ENCODE assay signal across 11 cellular contexts in the genomic region with DNA sequence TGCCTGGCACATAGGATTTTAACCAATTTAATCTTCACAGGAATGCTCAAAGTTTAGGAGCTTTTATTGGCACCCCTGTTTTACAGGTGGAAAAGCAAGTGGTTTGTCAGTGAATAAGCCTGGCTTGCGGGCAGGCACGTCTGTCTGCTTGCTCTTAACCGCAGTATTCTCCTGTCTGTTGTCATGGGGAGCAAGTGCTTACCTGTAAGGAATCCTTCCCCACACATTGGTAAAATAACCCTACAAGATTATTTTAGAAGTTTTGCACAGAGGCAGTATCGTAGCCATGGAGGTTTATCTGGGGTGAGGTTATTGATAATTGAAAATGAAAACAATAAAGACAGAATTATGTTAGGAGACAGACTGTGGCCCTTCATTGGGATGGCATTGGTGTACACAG.
DNase-seq lines count a peak whose midpoint lies in the region; ATAC-seq and TF ChIP-seq lines count a peak whose summit lies in the region.
"Had no signal": no experiment of that assay in that cellular context is flagged by ENCODE, and none has a peak within 500 bp of the region (broad histone marks: within the 10 kb centered on the region; RNA-seq: fewer than 3 reads in every experiment).

No MANE protein-coding gene starts in this region.

- intact Hi-C loops in PC-9 (cut with micrococcal nuclease; ENCODE audit: unreplicated experiment) = loop anchor here (1.0 kb wide), 1 partner anchor 41 kb away; no protein-coding TSS in a partner anchor
- intact Hi-C loops in testis (cut with DNase I; ENCODE audit: low total_unique reads) = no loop called here

- H3K4ac ChIP-seq in trophoblast cell (ENCODE audit: low read depth, low read length) = no peak overlapping the region

- H3K79me2 ChIP-seq in PC-9 (ENCODE audit: low read depth) = peaks cover 85% of the 10 kb centered on the region
- H3K79me2 ChIP-seq in trophoblast cell (ENCODE audit: control insufficient read depth, insufficient read depth, low read length, poor library complexity) = no peaks in the 10 kb centered on the region

- peaks cover 60% of the 10 kb centered on the region for H3K27me3 Mint-ChIP-seq in T-helper 2 cell treated with Interferon-gamma antibody and Interleukin-4, amounts not matched to agents 5 μg/mL and 100 μg/mL, for 36 hours (ENCODE audit: low read depth)

- no peak overlapping the region for H3K23ac ChIP-seq in trophoblast cell (ENCODE audit: low read length)

- H3K9me3 ChIP-seq in PC-9 (ENCODE audit: insufficient read depth, low read depth) = no peaks in the 10 kb centered on the region
- H3K9me3 ChIP-seq in trophoblast cell (ENCODE audit: insufficient read depth, low read depth, low read length) = peaks cover 2% of the 10 kb centered on the region
- H3K9me3 ChIP-seq in testis = no peaks in the 10 kb centered on the region
- H3K9me3 ChIP-seq: body of pancreas, upper lobe of left lung had no signal

- peaks cover 48% of the 10 kb centered on the region for H3K4me1 ChIP-seq in PC-9 (replicated peaks; ENCODE audit: insufficient read depth)
- peaks cover 10 to 16% of the 10 kb centered on the region in 2 experiments for H3K4me1 ChIP-seq in trophoblast cell (ENCODE audit: control insufficient read depth in 1 of 2, insufficient read depth in 2 of 2, low read length in 2 of 2)
- H3K4me1 ChIP-seq in testis = peaks cover 4% of the 10 kb centered on the region

- H4K8ac ChIP-seq in trophoblast cell (ENCODE audit: low read depth, low read length) = no peak overlapping the region

- H3K79me1 ChIP-seq in trophoblast cell (ENCODE audit: low read length) = no peaks in the 10 kb centered on the region

- WGBS in trophoblast cell (ENCODE audit: extremely low coverage, insufficient coverage, insufficient read length) = no CpG with 5 or more reads among the region's 4 CpGs
- 79 to 85% methylated on average over 4 of the region's 4 CpGs for WGBS in testis, 2 donors

- H3F3A ChIP-seq in PC-9 (ENCODE audit: insufficient read depth, low read depth) = peaks cover 37% of the 10 kb centered on the region; the same call in 1 of the 2 replicates

- no peak overlapping the region for H2BK12ac ChIP-seq in trophoblast cell (ENCODE audit: low read length)

- H3K27ac ChIP-seq in PC-9 = no peak overlapping the region; the same call in 1 of the 2 replicates
- no peak overlapping the region for H3K27ac ChIP-seq in trophoblast cell (ENCODE audit: low read depth, low read length)
- no peak overlapping the region for H3K27ac ChIP-seq in testis
- H3K27ac ChIP-seq: body of pancreas, upper lobe of left lung had no signal

- H3K4me1 Mint-ChIP-seq in T-helper 2 cell treated with Interferon-gamma antibody and Interleukin-4, amounts not matched to agents 5 μg/mL and 100 μg/mL, for 36 hours (ENCODE audit: low read depth) = no peaks in the 10 kb centered on the region

- H3K4me2 ChIP-seq in PC-9 (peak overlapping the region; percentile 55), trophoblast cell (ENCODE audit: low read length) (peak overlapping the region; percentile 40)

- no peaks in the 10 kb centered on the region for H3K9me2 ChIP-seq in PC-9 (ENCODE audit: insufficient read depth)

- peak overlapping the region; percentile 29; the same call in 1 of the 2 replicates for H3K4me3 ChIP-seq in PC-9
- no peak overlapping the region for H3K4me3 ChIP-seq in epithelial cell of esophagus (ENCODE audit: low read length)
- H3K4me3 ChIP-seq in trophoblast cell (ENCODE audit: low read depth, low read length) = no peak overlapping the region
- no peak overlapping the region for H3K4me3 ChIP-seq in testis
- H3K4me3 ChIP-seq: body of pancreas had no signal

- POLR2A ChIA-PET in PC-9 (lab: Charles Lee; ENCODE audit: unreplicated experiment) = no interaction called here

- H3K9me3 Mint-ChIP-seq in T-helper 2 cell treated with Interferon-gamma antibody and Interleukin-4, amounts not matched to agents 5 μg/mL and 100 μg/mL, for 36 hours = no peaks in the 10 kb centered on the region

- TF ChIP-seq CTCF in PC-9 (conservative IDR thresholded peaks at IDR 0.05) (no peak), epithelial cell of esophagus (IDR thresholded peaks at IDR 0.05; ENCODE audit: insufficient read depth, low read depth, low read length, missing control alignments) (no peak), testis (IDR thresholded peaks at IDR 0.05) (no peak)

- H3K27me3 ChIP-seq in PC-9 (ENCODE audit: insufficient read depth, low read depth) (no peaks in the 10 kb centered on the region), trophoblast cell (ENCODE audit: insufficient read depth, low read length) (peaks cover 19% of the 10 kb centered on the region), testis (no peaks in the 10 kb centered on the region)
- H3K27me3 ChIP-seq: body of pancreas had no signal

- H2BK5ac ChIP-seq in trophoblast cell (ENCODE audit: low read depth, low read length, poor library complexity) = no peak overlapping the region

- no peak overlapping the region for H3K27ac Mint-ChIP-seq in T-helper 2 cell treated with Interferon-gamma antibody and Interleukin-4, amounts not matched to agents 5 μg/mL and 100 μg/mL, for 36 hours

- no peak overlapping the region for H3K9ac ChIP-seq in trophoblast cell (ENCODE audit: low read length)

- no peak for TF ChIP-seq POLR2A in testis (IDR thresholded peaks at IDR 0.05)

- H3K36me3 ChIP-seq in PC-9 (ENCODE audit: low read depth) (no peaks in the 10 kb centered on the region), trophoblast cell (ENCODE audit: control insufficient read depth in 1 of 2, insufficient read depth in 2 of 2, low read length in 2 of 2) (no peaks in the 10 kb centered on the region), testis (ENCODE audit: low read depth, missing control alignments) (no peaks in the 10 kb centered on the region)
- H3K36me3 ChIP-seq: upper lobe of left lung had no signal

- H2AFZ ChIP-seq in PC-9 (no peak overlapping the region), trophoblast cell (ENCODE audit: insufficient read depth, low read length, poor library complexity) (no peak overlapping the region)

- no peak for ATAC-seq in HG02642 (IDR thresholded peaks at IDR 0.05; ENCODE audit: poor library complexity, unreplicated experiment)

- H2BK120ac ChIP-seq in trophoblast cell (ENCODE audit: insufficient read depth, low read length, poor library complexity) = no peak overlapping the region

- no peak for DNase-seq in T-helper 2 cell treated with Interferon-gamma antibody and Interleukin-4, amounts not matched to agents 5 μg/mL and 100 μg/mL, for 36 hours (ENCODE audit: low spot score)
- no peak for DNase-seq in T-helper 2 cell
- no peak for DNase-seq in PC-9
- peak; percentile 76 for DNase-seq in epithelial cell of esophagus (ENCODE audit: low read depth)
- DNase-seq in trophoblast cell = no peak
- no peak for DNase-seq in SIG-M5 treated with dmso at 0.1 percent for 504 hours (lab: John Stamatoyannopoulos, UW; ENCODE audit: unreplicated experiment)
- DNase-seq in testis = no peak
- DNase-seq: Karpas-422 had no signal

- BruUV-seq in PC-9 (replicated peaks; lab: Mats Ljungman, UMichigan) = no TSS peak

- peak overlapping the region; percentile 15 for H3K4me3 Mint-ChIP-seq in T-helper 2 cell treated with Interferon-gamma antibody and Interleukin-4, amounts not matched to agents 5 μg/mL and 100 μg/mL, for 36 hours

- no peak overlapping the region for H3K18ac ChIP-seq in trophoblast cell (ENCODE audit: low read length)

- no peaks in the 10 kb centered on the region for H3K36me3 Mint-ChIP-seq in T-helper 2 cell treated with Interferon-gamma antibody and Interleukin-4, amounts not matched to agents 5 μg/mL and 100 μg/mL, for 36 hours (ENCODE audit: low read depth)

- CTCF ChIA-PET in PC-9 (lab: Charles Lee) = interaction anchor here (1.1 kb wide), 1 partner anchor 77 kb away, joined by 3 read pairs; no protein-coding TSS in a partner anchor

- no peak overlapping the region for H3K14ac ChIP-seq in trophoblast cell (ENCODE audit: low read length)

- no peak overlapping the region for H4K91ac ChIP-seq in trophoblast cell (ENCODE audit: low read depth, low read length)

- peaks cover 64% of the 10 kb centered on the region for H4K20me1 ChIP-seq in PC-9 (ENCODE audit: insufficient read depth)

- no peak overlapping the region for H2AK5ac ChIP-seq in trophoblast cell (ENCODE audit: low read length)

- no peak overlapping the region for H4K12ac ChIP-seq in trophoblast cell (ENCODE audit: low read depth, low read length)
